ENCODE assay signal across 8 cellular contexts in genomic region chr5:103258368-103258956, GRCh38. TPM values are rescaled to one million over a fixed set of nuclear protein-coding genes. Genes with fewer than 3 reads are reported as not detected.
A peak's percentile ranks its signal among the peaks of the same experiment; 100 is the strongest.
DNase-seq lines count a peak whose midpoint lies in the region; ATAC-seq and TF ChIP-seq lines count a peak whose summit lies in the region.

TSS of gene MACIR (plus strand) at chr5:103258763. CDS start at chr5:103275920, 17,157 bp downstream.

- peaks cover 27% of the 10 kb centered on the region for H4K20me1 ChIP-seq in SU-DHL-6 (ENCODE audit: low read depth, low read length)

- H3F3A ChIP-seq in SU-DHL-6 (ENCODE audit: insufficient read depth) = no peaks in the 10 kb centered on the region

- peak within 1 kb of the TSS; percentile 80 for H3K9ac ChIP-seq in SU-DHL-6 (ENCODE audit: low read length)

- no peaks in the 10 kb centered on the region for H3K9me2 ChIP-seq in SU-DHL-6 (replicated peaks; ENCODE audit: insufficient read depth, low read length)

- peak within 1 kb of the TSS; percentile 52 for H3K27ac Mint-ChIP-seq in activated naive CD8-positive, alpha-beta T cell treated with anti-CD3 and anti-CD28 coated beads, Interleukin-2, amount 50 U/mL, for 24 hours
- peak within 1 kb of the TSS; percentile 79 for H3K27ac Mint-ChIP-seq in osteocyte (ENCODE audit: unreplicated experiment)

- TF ChIP-seq CTCF in GM12865 (IDR thresholded peaks at IDR 0.05; ENCODE audit: insufficient read depth, low read depth, low read length, missing control alignments) (no peak), SU-DHL-6 (IDR thresholded peaks at IDR 0.05; ENCODE audit: insufficient read depth, low read length, poor library complexity, severe bottlenecking) (no peak), osteocyte (IDR thresholded peaks at IDR 0.05) (peak; percentile 12), thoracic aorta (IDR thresholded peaks at IDR 0.05) (no peak)

- H3K4me3 ChIP-seq in GM12865 (ENCODE audit: low read depth, low read length) (peak within 1 kb of the TSS; percentile 99), SU-DHL-6 (ENCODE audit: insufficient read depth, low read length, poor library complexity, severe bottlenecking) (peak within 1 kb of the TSS; percentile 67), thoracic aorta (peak within 1 kb of the TSS; percentile 95)

- H3K27me3 ChIP-seq in SU-DHL-6 (ENCODE audit: low read length) (no peaks in the 10 kb centered on the region), thoracic aorta (replicated peaks; ENCODE audit: insufficient read depth) (no peaks in the 10 kb centered on the region)

- no peaks in the 10 kb centered on the region for H3K9me3 Mint-ChIP-seq in activated naive CD8-positive, alpha-beta T cell treated with anti-CD3 and anti-CD28 coated beads, Interleukin-2, amount 50 U/mL, for 24 hours
- H3K9me3 Mint-ChIP-seq in osteocyte (ENCODE audit: unreplicated experiment) = no peaks in the 10 kb centered on the region

- H3K4me3 Mint-ChIP-seq in activated naive CD8-positive, alpha-beta T cell treated with anti-CD3 and anti-CD28 coated beads, Interleukin-2, amount 50 U/mL, for 24 hours = peak within 1 kb of the TSS; percentile 84
- peak within 1 kb of the TSS; percentile 90 for H3K4me3 Mint-ChIP-seq in osteocyte (ENCODE audit: unreplicated experiment)

- H3K27me3 Mint-ChIP-seq in activated naive CD8-positive, alpha-beta T cell treated with anti-CD3 and anti-CD28 coated beads, Interleukin-2, amount 50 U/mL, for 24 hours = peaks cover 6% of the 10 kb centered on the region
- H3K27me3 Mint-ChIP-seq in osteocyte (ENCODE audit: unreplicated experiment) = no peaks in the 10 kb centered on the region

- intact Hi-C loops in head of caudate nucleus (cut with DNase I) = loop anchor here (2.0 to 10.0 kb wide), 3 partner anchors 34 to 134 kb away; partner anchors contain the start of genes GIN1 and PPIP5K2

- peaks cover 34% of the 10 kb centered on the region for H3K79me2 ChIP-seq in SU-DHL-6 (ENCODE audit: insufficient read depth, low read length)

- peak within 1 kb of the TSS; percentile 64 for H2AFZ ChIP-seq in SU-DHL-6 (ENCODE audit: low read depth, low read length, severe bottlenecking)

- H3K27ac ChIP-seq in SU-DHL-6 (ENCODE audit: low read depth, low read length) (peak within 1 kb of the TSS; percentile 77), thoracic aorta (peak within 1 kb of the TSS; percentile 71 to 73)

- H3K4me2 ChIP-seq in SU-DHL-6 (ENCODE audit: low read depth, low read length, poor library complexity, severe bottlenecking) = peak within 1 kb of the TSS; percentile 75

- H3K4me1 Mint-ChIP-seq in activated naive CD8-positive, alpha-beta T cell treated with anti-CD3 and anti-CD28 coated beads, Interleukin-2, amount 50 U/mL, for 24 hours = peaks cover 32% of the 10 kb centered on the region
- H3K4me1 Mint-ChIP-seq in osteocyte (ENCODE audit: unreplicated experiment) = peaks cover 29% of the 10 kb centered on the region

- peaks cover 0 to 30% of the 10 kb centered on the region in 2 donors for H3K4me1 ChIP-seq in thoracic aorta (ENCODE audit: control insufficient read depth in 1 of 2, low read depth in 2 of 2)

- H3K36me3 Mint-ChIP-seq in activated naive CD8-positive, alpha-beta T cell treated with anti-CD3 and anti-CD28 coated beads, Interleukin-2, amount 50 U/mL, for 24 hours (ENCODE audit: low read depth) = no peaks in the 10 kb centered on the region
- H3K36me3 Mint-ChIP-seq in osteocyte (ENCODE audit: unreplicated experiment) = no peaks in the 10 kb centered on the region

- DNase-seq in GM12865 (ENCODE audit: low read depth) = peak; percentile 99
- peak; percentile 90 to 95 (median 94) for DNase-seq in NCI-H1417 (lab: John Stamatoyannopoulos, UW)
- DNase-seq in activated naive CD8-positive, alpha-beta T cell treated with anti-CD3 and anti-CD28 coated beads, Interleukin-2, amount 50 U/mL, for 24 hours = peak; percentile 90
- peak; percentile 80 to 97 (median 94) for DNase-seq in head of caudate nucleus
- peak; percentile 99 for DNase-seq in osteocyte (ENCODE audit: extremely low spot score, unreplicated experiment)
- DNase-seq in thoracic aorta (ENCODE audit: low spot score) = peak; percentile 94

- H3K36me3 ChIP-seq in SU-DHL-6 (ENCODE audit: low read length) (no peaks in the 10 kb centered on the region), thoracic aorta (no peaks in the 10 kb centered on the region)

- ATAC-seq in HG02759 (IDR thresholded peaks at IDR 0.05; ENCODE audit: unreplicated experiment) = peak; percentile 81
- ATAC-seq in activated naive CD8-positive, alpha-beta T cell treated with anti-CD3 and anti-CD28 coated beads, Interleukin-2, amount 50 U/mL, for 24 hours = peak; percentile 92
- peak; percentile 94 for ATAC-seq in thoracic aorta (ENCODE audit: insufficient number of reproducible peaks, low FRiP score, low read depth)

- no peaks in the 10 kb centered on the region for H3K9me3 ChIP-seq in SU-DHL-6 (ENCODE audit: insufficient read depth, low read length)
- H3K9me3 ChIP-seq in thoracic aorta = no peaks in the 10 kb centered on the region

RNA-seq across cellular contexts. Expression of gene MACIR, which starts in this region (rescaled TPM):
- total RNA-seq in osteocyte (7.7 and 8.4 TPM in 2 replicates), thoracic aorta (1 to 10 TPM; 4.7 to 8.3 TPM)

Comparison
In these comparisons a context has a peak if more than half of its experiments do, and no peak if none do; other contexts are left out.
1. Peak in every context shown above with its lines: DNase-seq, ATAC-seq, H3K4me3 ChIP-seq and H3K27ac ChIP-seq.